ENCODE assay signal across 1 cellular context in genomic region chr2:191899442-191899841, GRCh38.
TF ChIP-seq lines count a peak whose summit lies in the region.

No MANE protein-coding gene starts in this region.

TF ChIP-seq in endothelial cell of umbilical vein, 7 proteins besides CTCF, POLR2A, EP300 and RAD21 (continued from another document):
- TF ChIP-seq MAX (IDR thresholded peaks at IDR 0.05; ENCODE audit: insufficient read depth, insufficient read length) (no peak), GATA2 (IDR thresholded peaks at IDR 0.05; ENCODE audit: insufficient read depth, insufficient read length, low read depth, low read length) (peak; percentile 64), EZH2 (IDR thresholded peaks at IDR 0.05; ENCODE audit: borderline replicate concordance, low read depth, low read length, severe bottlenecking) (no peak), JUN (IDR thresholded peaks at IDR 0.05; ENCODE audit: borderline replicate concordance, insufficient read depth, insufficient read length, low read depth) (peak; percentile 93), POLR2AphosphoS5 (IDR thresholded peaks at IDR 0.05; ENCODE audit: insufficient read depth, low read depth, low read length) (peak; percentile 47)
